8 cellular contexts compared by ENCODE assay signal in genomic region chr12:53324779-53325538, GRCh38. TPM values are rescaled to one million over a fixed set of nuclear protein-coding genes. Genes with fewer than 3 reads are reported as not detected.
DNase-seq lines count a peak whose midpoint lies in the region; ATAC-seq and TF ChIP-seq lines count a peak whose summit lies in the region.

No MANE protein-coding gene starts in this region.

- H3K27me3 ChIP-seq in HAP-1 (ENCODE audit: low read depth) (no peaks in the 10 kb centered on the region), MM.1S (replicated peaks; ENCODE audit: insufficient read depth, low read length) (no peaks in the 10 kb centered on the region), SJCRH30 (peaks cover 10% of the 10 kb centered on the region)

- H3K79me2 ChIP-seq in MM.1S (ENCODE audit: low read length), result peaks cover 9% of the 10 kb centered on the region

- in situ Hi-C loops in HAP-1 (cut with MboI; ENCODE audit: low sequenced_read_pairs), result loop anchor here (10.0 kb wide), 1 partner anchor 180 kb away; the partner anchor contains the start of genes NPFF and TARBP2

- peaks cover 26% of the 10 kb centered on the region for H3F3A ChIP-seq in MM.1S (ENCODE audit: insufficient read depth, low read length)

- peaks cover 18% of the 10 kb centered on the region for H3K4me1 ChIP-seq in HAP-1
- H3K4me1 ChIP-seq in MM.1S (ENCODE audit: low read length), result peaks cover 17% of the 10 kb centered on the region
- 0 out of 2 replicates have a peak, but pooled peaks cover 4% of the 10 kb centered on the region for H3K4me1 ChIP-seq in SJCRH30

- TF ChIP-seq CTCF in MM.1S (IDR thresholded peaks at IDR 0.05; ENCODE audit: low read length) (peak; percentile 79), omental fat pad (IDR thresholded peaks at IDR 0.05) (peak in 1 of 3 donors; percentile 25)

- ATAC-seq in omental fat pad (ENCODE audit: low FRiP score), result peak; percentile 84

- peak overlapping the region; percentile 57; the same call in 1 of the 2 replicates for H3K27ac ChIP-seq in MM.1S (ENCODE audit: low read length)
- H3K27ac ChIP-seq in SJCRH30, result peak overlapping the region; percentile 80
- H3K27ac ChIP-seq in temporal lobe (ENCODE audit: low read depth, low read length), result peak overlapping the region; percentile 99

- peak overlapping the region; percentile 80 for H3K9ac ChIP-seq in MM.1S (ENCODE audit: low read length)

- peak overlapping the region; percentile 92 for H3K4me2 ChIP-seq in MM.1S (ENCODE audit: low read depth, low read length)

- H3K9me3 ChIP-seq in HAP-1, result no peaks in the 10 kb centered on the region
- no peaks in the 10 kb centered on the region for H3K9me3 ChIP-seq in MM.1S (replicated peaks; ENCODE audit: insufficient read depth, low read length)
- H3K9me3 ChIP-seq in SJCRH30 (replicated peaks), result no peaks in the 10 kb centered on the region

- DNase-seq in GDM1 (lab: John Stamatoyannopoulos, UW) (peak; percentile 74), HAP-1 (ENCODE audit: low spot score in 2 of 2) (peak; percentile 85 to 95), MM.1S (peak; percentile 93), SJCRH30 (peak; percentile 91 to 93), germinal center (ENCODE audit: low spot score) (peak; percentile 89), omental fat pad (ENCODE audit: low spot score) (peak; percentile 80)
- peak; percentile 90 for DNase-seq in activated naive CD4-positive, alpha-beta T cell treated with Interleukin-2 at 50 U/mL for 16 hours

- H3K4me3 ChIP-seq in HAP-1 (peak overlapping the region; percentile 48), MM.1S (ENCODE audit: low read length) (peak overlapping the region; percentile 65), SJCRH30 (peak overlapping the region; percentile 71)

- H4K20me1 ChIP-seq in MM.1S (ENCODE audit: insufficient read depth, low read length), result no peaks in the 10 kb centered on the region

- no peaks in the 10 kb centered on the region for H3K9me2 ChIP-seq in MM.1S (replicated peaks; ENCODE audit: insufficient read depth, low read length)

- H2AFZ ChIP-seq in MM.1S (ENCODE audit: low read length), result peak overlapping the region; percentile 79

- 0 out of 2 replicates have a peak, but pooled peaks cover 5% of the 10 kb centered on the region for H3K36me3 ChIP-seq in HAP-1 (replicated peaks)
- H3K36me3 ChIP-seq in MM.1S (replicated peaks; ENCODE audit: insufficient read depth, low read length), result no peaks in the 10 kb centered on the region
- H3K36me3 ChIP-seq in SJCRH30, result no peaks in the 10 kb centered on the region

RNA-seq across cellular contexts. Expression of gene AAAS, which starts 3.5 kb away (rescaled TPM):
- total RNA-seq in SJCRH30 (2014; rRNA removed; shearing (Covaris generic)), result 55.5 and 57.2 TPM in 2 replicates
- total RNA-seq in omental fat pad (10 to 100 TPM; 28.7 to 43.2 (median 38.6) TPM), temporal lobe (29.0 TPM)

RNA-seq across cellular contexts. Expression of gene SP7, which starts 11.2 kb away (rescaled TPM):
- total RNA-seq in SJCRH30 (2014; rRNA removed; shearing (Covaris generic)), result not detected in 2 replicates
- total RNA-seq in omental fat pad (not detected), temporal lobe (not detected)

RNA-seq across cellular contexts. Expression of gene MYG1, which starts 25.5 kb away (rescaled TPM):
- 35.8 and 37.9 TPM in 2 replicates for total RNA-seq in SJCRH30 (2014; rRNA removed; shearing (Covaris generic))
- total RNA-seq in omental fat pad (10 to 100 TPM; 33.9 to 42.6 (median 35.7) TPM), temporal lobe (27.0 TPM)

RNA-seq across cellular contexts. Expression of gene PFDN5, which starts 29.6 kb away (rescaled TPM):
- 297 and 308 TPM in 2 replicates for total RNA-seq in SJCRH30 (2014; rRNA removed; shearing (Covaris generic))
- 100 to 1,000 TPM; 527 to 674 (median 592) TPM for total RNA-seq in omental fat pad
- 401 TPM for total RNA-seq in temporal lobe

RNA-seq across cellular contexts. Expression of gene SP1, which starts 55.0 kb away (rescaled TPM):
- 50.2 and 53.1 TPM in 2 replicates for total RNA-seq in SJCRH30 (2014; rRNA removed; shearing (Covaris generic))
- total RNA-seq in omental fat pad (10 to 100 TPM; 53.1 to 73.8 (median 62.2) TPM), temporal lobe (12.8 TPM)

Comparison
In these comparisons a context has a peak if more than half of its experiments do, and no peak if none do; other contexts are left out.
1. Peak in every context shown above with its lines: DNase-seq, ATAC-seq, H3K4me3 ChIP-seq and H3K27ac ChIP-seq.